Comparison of ENCODE assay signal across 1 cellular context in the genomic region with DNA sequence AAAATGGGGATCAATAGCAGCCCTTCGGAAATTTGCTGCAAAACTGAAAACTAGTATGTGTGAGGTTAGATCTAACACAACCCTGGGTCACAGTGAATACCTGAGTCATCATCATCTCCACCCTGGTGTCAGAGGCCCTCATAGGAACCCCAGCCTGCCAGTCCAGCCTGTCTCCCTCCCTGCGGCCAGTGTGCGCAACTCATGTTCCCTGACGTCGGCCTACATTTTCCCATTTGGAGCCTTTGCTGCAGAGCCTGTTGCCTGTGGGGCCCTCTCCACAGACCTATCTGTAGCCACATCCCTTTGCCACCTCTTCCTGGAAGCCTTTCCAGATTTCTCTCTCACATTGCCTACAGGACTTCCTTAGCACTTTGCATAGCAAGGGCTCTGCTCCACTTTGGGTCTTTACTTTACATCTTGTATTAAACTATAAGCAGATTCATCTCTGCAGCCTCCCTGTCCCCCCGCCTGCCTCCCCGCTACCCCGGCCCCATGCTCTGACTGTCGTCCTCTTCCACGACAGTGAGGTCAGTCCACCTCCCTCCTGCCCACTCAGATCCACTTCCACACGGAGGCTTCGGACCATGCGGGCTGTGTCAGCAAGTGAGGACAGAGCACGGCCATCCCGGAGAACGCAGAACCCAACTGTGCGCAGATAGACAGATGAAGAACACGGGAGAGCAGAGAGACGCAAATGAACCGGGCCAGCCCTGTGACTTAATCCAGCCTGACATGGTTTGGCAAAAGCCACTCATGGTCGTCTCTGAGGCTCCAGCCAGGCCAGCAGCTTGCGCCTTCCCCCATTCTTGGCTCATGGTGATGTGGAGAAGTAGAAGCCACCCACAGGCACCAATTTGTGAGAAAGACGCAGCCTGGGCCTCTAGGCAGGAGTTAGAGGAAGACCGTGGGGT.
TF ChIP-seq lines count a peak whose summit lies in the region.

No MANE protein-coding gene starts in this region.

TF ChIP-seq in WTC11, 78 proteins besides CTCF, POLR2A, EP300 and RAD21 (continued from another document):
- TF ChIP-seq ZNF232 (CRISPR knock-in tag; IDR thresholded peaks at IDR 0.05) (no peak), JUN (CRISPR knock-in tag; IDR thresholded peaks at IDR 0.05) (no peak), ETV6 (CRISPR knock-in tag; IDR thresholded peaks at IDR 0.05) (no peak), ZNF396 (CRISPR knock-in tag; IDR thresholded peaks at IDR 0.05; ENCODE audit: borderline replicate concordance) (no peak), FOXK1 (CRISPR knock-in tag; IDR thresholded peaks at IDR 0.05) (no peak), NFYB (CRISPR knock-in tag; conservative IDR thresholded peaks at IDR 0.05; ENCODE audit: low read depth) (no peak), ZNF317 (CRISPR knock-in tag; IDR thresholded peaks at IDR 0.05; ENCODE audit: borderline replicate concordance, low read depth) (no peak), NR2C2 (CRISPR knock-in tag; IDR thresholded peaks at IDR 0.05) (no peak), ZNF219 (CRISPR knock-in tag; IDR thresholded peaks at IDR 0.05; ENCODE audit: borderline replicate concordance) (no peak)
- TF ChIP-seq, protein P1, sequence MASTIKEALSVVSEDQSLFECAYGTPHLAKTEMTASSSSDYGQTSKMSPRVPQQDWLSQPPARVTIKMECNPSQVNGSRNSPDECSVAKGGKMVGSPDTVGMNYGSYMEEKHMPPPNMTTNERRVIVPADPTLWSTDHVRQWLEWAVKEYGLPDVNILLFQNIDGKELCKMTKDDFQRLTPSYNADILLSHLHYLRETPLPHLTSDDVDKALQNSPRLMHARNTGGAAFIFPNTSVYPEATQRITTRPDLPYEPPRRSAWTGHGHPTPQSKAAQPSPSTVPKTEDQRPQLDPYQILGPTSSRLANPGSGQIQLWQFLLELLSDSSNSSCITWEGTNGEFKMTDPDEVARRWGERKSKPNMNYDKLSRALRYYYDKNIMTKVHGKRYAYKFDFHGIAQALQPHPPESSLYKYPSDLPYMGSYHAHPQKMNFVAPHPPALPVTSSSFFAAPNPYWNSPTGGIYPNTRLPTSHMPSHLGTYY (CRISPR knock-in tag; IDR thresholded peaks at IDR 0.05): no peak
- TF ChIP-seq, protein P2, sequence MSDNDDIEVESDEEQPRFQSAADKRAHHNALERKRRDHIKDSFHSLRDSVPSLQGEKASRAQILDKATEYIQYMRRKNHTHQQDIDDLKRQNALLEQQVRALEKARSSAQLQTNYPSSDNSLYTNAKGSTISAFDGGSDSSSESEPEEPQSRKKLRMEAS (CRISPR knock-in tag; IDR thresholded peaks at IDR 0.05): no peak
- TF ChIP-seq, protein P3, sequence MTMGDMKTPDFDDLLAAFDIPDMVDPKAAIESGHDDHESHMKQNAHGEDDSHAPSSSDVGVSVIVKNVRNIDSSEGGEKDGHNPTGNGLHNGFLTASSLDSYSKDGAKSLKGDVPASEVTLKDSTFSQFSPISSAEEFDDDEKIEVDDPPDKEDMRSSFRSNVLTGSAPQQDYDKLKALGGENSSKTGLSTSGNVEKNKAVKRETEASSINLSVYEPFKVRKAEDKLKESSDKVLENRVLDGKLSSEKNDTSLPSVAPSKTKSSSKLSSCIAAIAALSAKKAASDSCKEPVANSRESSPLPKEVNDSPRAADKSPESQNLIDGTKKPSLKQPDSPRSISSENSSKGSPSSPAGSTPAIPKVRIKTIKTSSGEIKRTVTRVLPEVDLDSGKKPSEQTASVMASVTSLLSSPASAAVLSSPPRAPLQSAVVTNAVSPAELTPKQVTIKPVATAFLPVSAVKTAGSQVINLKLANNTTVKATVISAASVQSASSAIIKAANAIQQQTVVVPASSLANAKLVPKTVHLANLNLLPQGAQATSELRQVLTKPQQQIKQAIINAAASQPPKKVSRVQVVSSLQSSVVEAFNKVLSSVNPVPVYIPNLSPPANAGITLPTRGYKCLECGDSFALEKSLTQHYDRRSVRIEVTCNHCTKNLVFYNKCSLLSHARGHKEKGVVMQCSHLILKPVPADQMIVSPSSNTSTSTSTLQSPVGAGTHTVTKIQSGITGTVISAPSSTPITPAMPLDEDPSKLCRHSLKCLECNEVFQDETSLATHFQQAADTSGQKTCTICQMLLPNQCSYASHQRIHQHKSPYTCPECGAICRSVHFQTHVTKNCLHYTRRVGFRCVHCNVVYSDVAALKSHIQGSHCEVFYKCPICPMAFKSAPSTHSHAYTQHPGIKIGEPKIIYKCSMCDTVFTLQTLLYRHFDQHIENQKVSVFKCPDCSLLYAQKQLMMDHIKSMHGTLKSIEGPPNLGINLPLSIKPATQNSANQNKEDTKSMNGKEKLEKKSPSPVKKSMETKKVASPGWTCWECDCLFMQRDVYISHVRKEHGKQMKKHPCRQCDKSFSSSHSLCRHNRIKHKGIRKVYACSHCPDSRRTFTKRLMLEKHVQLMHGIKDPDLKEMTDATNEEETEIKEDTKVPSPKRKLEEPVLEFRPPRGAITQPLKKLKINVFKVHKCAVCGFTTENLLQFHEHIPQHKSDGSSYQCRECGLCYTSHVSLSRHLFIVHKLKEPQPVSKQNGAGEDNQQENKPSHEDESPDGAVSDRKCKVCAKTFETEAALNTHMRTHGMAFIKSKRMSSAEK (CRISPR knock-in tag; IDR thresholded peaks at IDR 0.05; ENCODE audit: borderline replicate concordance): no peak
- TF ChIP-seq, protein P4, sequence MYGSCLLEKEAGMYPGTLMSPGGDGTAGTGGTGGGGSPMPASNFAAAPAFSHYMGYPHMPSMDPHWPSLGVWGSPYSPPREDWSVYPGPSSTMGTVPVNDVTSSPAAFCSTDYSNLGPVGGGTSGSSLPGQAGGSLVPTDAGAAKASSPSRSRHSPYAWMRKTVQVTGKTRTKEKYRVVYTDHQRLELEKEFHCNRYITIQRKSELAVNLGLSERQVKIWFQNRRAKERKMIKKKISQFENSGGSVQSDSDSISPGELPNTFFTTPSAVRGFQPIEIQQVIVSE (CRISPR knock-in tag; IDR thresholded peaks at IDR 0.05; ENCODE audit: borderline replicate concordance): no peak
- TF ChIP-seq, protein P5, sequence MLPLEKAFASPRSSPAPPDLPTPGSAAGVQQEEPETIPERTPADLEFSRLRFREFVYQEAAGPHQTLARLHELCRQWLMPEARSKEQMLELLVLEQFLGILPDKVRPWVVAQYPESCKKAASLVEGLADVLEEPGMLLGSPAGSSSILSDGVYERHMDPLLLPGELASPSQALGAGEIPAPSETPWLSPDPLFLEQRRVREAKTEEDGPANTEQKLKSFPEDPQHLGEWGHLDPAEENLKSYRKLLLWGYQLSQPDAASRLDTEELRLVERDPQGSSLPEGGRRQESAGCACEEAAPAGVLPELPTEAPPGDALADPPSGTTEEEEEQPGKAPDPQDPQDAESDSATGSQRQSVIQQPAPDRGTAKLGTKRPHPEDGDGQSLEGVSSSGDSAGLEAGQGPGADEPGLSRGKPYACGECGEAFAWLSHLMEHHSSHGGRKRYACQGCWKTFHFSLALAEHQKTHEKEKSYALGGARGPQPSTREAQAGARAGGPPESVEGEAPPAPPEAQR (CRISPR knock-in tag; IDR thresholded peaks at IDR 0.05): no peak
- TF ChIP-seq, protein P6, sequence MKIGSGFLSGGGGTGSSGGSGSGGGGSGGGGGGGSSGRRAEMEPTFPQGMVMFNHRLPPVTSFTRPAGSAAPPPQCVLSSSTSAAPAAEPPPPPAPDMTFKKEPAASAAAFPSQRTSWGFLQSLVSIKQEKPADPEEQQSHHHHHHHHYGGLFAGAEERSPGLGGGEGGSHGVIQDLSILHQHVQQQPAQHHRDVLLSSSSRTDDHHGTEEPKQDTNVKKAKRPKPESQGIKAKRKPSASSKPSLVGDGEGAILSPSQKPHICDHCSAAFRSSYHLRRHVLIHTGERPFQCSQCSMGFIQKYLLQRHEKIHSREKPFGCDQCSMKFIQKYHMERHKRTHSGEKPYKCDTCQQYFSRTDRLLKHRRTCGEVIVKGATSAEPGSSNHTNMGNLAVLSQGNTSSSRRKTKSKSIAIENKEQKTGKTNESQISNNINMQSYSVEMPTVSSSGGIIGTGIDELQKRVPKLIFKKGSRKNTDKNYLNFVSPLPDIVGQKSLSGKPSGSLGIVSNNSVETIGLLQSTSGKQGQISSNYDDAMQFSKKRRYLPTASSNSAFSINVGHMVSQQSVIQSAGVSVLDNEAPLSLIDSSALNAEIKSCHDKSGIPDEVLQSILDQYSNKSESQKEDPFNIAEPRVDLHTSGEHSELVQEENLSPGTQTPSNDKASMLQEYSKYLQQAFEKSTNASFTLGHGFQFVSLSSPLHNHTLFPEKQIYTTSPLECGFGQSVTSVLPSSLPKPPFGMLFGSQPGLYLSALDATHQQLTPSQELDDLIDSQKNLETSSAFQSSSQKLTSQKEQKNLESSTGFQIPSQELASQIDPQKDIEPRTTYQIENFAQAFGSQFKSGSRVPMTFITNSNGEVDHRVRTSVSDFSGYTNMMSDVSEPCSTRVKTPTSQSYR (CRISPR knock-in tag; IDR thresholded peaks at IDR 0.05): no peak
